Comparison of ENCODE assay signal across 19 cellular contexts in genomic region chr1:179047637-179048002, GRCh38. TPM values are rescaled to one million over a fixed set of nuclear protein-coding genes. Genes with fewer than 3 reads are reported as not detected.
DNase-seq lines count a peak whose midpoint lies in the region; ATAC-seq, FAIRE-seq and TF ChIP-seq lines count a peak whose summit lies in the region.
"Had no signal": no experiment of that assay in that cellular context is flagged by ENCODE, and none has a peak within 500 bp of the region (broad histone marks: within the 10 kb centered on the region; RNA-seq: fewer than 3 reads in every experiment).

No MANE protein-coding gene starts in this region.

- TF ChIP-seq CTCF in D721Med (IDR thresholded peaks at IDR 0.05; ENCODE audit: insufficient read depth, missing control alignments) (no peak), hepatocyte (IDR thresholded peaks at IDR 0.05; ENCODE audit: poor library complexity) (no peak)

- peaks cover 35% of the 10 kb centered on the region for H3K79me2 ChIP-seq in hepatocyte

- no peaks in the 10 kb centered on the region for H3K27me3 ChIP-seq in hepatocyte
- H3K27me3 ChIP-seq: sigmoid colon had no signal

- FAIRE-seq in D721Med (lab: Jason Lieb, UNC), result peak; percentile 25
- FAIRE-seq: colon had no signal

- no peaks in the 10 kb centered on the region for H3K4me1 ChIP-seq in hepatocyte (ENCODE audit: insufficient read depth)

- no peaks in the 10 kb centered on the region for H3K36me3 ChIP-seq in hepatocyte (replicated peaks; ENCODE audit: insufficient read depth, low read depth)

- H3K4me2 ChIP-seq in hepatocyte, result no peak overlapping the region

- no peaks in the 10 kb centered on the region for H3K9me3 ChIP-seq in hepatocyte (ENCODE audit: low read depth)
- H3K9me3 ChIP-seq: sigmoid colon had no signal

- peak overlapping the region; percentile 31 for H3K27ac ChIP-seq in hepatocyte
- H3K27ac ChIP-seq: C4-2B, RWPE1, sigmoid colon had no signal

- H3K4me3 ChIP-seq in hepatocyte, result no peak overlapping the region
- H3K4me3 ChIP-seq: sigmoid colon had no signal

- H2AFZ ChIP-seq in hepatocyte, result no peak overlapping the region

- H4K20me1 ChIP-seq in hepatocyte (ENCODE audit: insufficient read depth, poor library complexity, severe bottlenecking), result no peaks in the 10 kb centered on the region

- no peak for ATAC-seq in GM21717 (IDR thresholded peaks at IDR 0.05; ENCODE audit: unreplicated experiment)
- no peak for ATAC-seq in HG02610 (IDR thresholded peaks at IDR 0.05; ENCODE audit: unreplicated experiment)
- ATAC-seq: WTC11 had no signal

- H3K9me2 ChIP-seq in hepatocyte (replicated peaks; ENCODE audit: insufficient read depth), result no peaks in the 10 kb centered on the region

- DNase-seq in A172 (ENCODE audit: low spot score), result peak; percentile 49
- DNase-seq in D721Med (ENCODE audit: insufficient read length, low spot score), result no peak
- DNase-seq in NCI-H2227 (lab: John Stamatoyannopoulos, UW; ENCODE audit: unreplicated experiment), result peak; percentile 57
- DNase-seq in hepatocyte (ENCODE audit: low spot score), result no peak
- DNase-seq in mesenteric fat pad (ENCODE audit: low spot score), result no peak
- no peak for DNase-seq in kidney tubule cell (ENCODE audit: low spot score)
- DNase-seq: activated CD4-positive, alpha-beta T cell treated with anti-CD3 and anti-CD28 coated beads, Interleukin-2, amount 50 U/mL, for 48 hours; activated effector memory CD4-positive, alpha-beta T cell treated with anti-CD3 and anti-CD28 coated beads, Interleukin-2, amount 50 U/mL, for 16 hours; effector memory CD4-positive, alpha-beta T cell; head of caudate nucleus; NCI-H146; NCI-H748 treated with DMSO at 0.1 percent for 48 hours; sigmoid colon had no signal

RNA-seq across cellular contexts. Expression of gene FAM20B, which starts 21.9 kb away (rescaled TPM):
- 44.5 and 51.7 TPM in 2 replicates for total RNA-seq in A172 (2014; rRNA removed; shearing (Covaris generic))
- total RNA-seq in hepatocyte (26.0 and 37.6 TPM in 2 replicates), mesenteric fat pad (49.5 TPM)
- polyA plus RNA-seq in hepatocyte, result 8.2 and 9.2 TPM in 2 replicates

RNA-seq across cellular contexts. Expression of gene TOR3A, which starts 34.2 kb away (rescaled TPM):
- total RNA-seq in A172 (2014; rRNA removed; shearing (Covaris generic)), result 49.2 and 65.1 TPM in 2 replicates
- total RNA-seq in hepatocyte, result 20.3 and 20.5 TPM in 2 replicates
- polyA plus RNA-seq in hepatocyte, result 21.3 and 24.5 TPM in 2 replicates
- 22.3 TPM for total RNA-seq in mesenteric fat pad

Comparison
In these comparisons a context has a peak if more than half of its experiments do, and no peak if none do; other contexts are left out.
1. DNase-seq: peak in A172 (single experiment) and NCI-H2227 (single experiment); none in D721Med (single experiment), hepatocyte (single experiment), mesenteric fat pad (single experiment) and kidney tubule cell (single experiment).